Comparison of ENCODE assay signal across 8 cellular contexts in the genomic region with DNA sequence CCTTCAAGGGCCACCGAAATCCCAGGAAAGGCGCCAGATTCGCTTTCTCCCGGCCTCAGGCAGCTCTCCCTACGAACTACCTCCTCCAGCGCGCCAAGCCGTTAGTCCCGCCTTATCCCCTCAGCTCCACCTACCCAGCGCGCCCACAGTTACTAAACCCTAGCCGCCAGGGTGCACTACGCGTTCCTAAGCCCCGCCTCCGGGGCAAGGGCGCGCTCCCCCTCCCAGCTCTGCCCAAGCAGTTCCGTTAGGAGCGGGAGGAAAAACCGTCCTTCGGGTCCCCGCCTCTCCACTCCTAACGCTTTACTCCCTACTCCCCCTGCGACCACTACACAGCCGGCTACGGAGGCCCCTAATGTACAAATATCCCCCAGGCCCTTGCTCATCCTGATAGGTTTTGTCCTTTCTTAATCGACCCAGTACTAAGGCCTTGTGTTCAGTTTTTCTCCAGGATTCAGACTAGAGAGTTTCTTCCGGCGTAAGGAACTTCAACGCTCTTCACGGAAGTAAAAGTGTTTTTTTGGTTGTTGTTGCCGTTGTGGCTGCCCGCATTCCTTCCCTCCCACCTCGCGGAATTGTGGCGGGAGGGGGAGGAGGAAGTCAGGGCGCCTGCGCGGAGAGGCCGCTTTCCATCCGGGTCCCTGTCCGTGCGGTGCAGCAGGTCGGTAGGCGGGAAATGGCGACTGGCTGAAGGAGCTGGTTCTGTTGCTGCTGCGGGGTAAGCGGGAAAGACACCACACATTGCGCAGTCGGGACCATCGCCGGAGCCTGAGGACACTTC. TPM values are rescaled to one million over a fixed set of nuclear protein-coding genes. Genes with fewer than 3 reads are reported as not detected.
DNase-seq lines count a peak whose midpoint lies in the region; FAIRE-seq and TF ChIP-seq lines count a peak whose summit lies in the region.

A gene (plus strand): TSS at position 655 of the 781 bp plus-strand sequence. CDS start 31,386 bp downstream, outside the sequence.

- H3K27me3 Mint-ChIP-seq in H9 (ENCODE audit: low read depth) (no peaks in the 10 kb centered on the region), nephron (ENCODE audit: low read depth) (no peaks in the 10 kb centered on the region)
- no peaks in the 10 kb centered on the region for H3K27me3 Mint-ChIP-seq in stimulated activated naive CD8-positive, alpha-beta T cell treated with anti-CD3 and anti-CD28 coated beads, Interleukin-15, Interleukin-2, amounts not matched to agents 100 ng/mL and 50 ng/mL, for 24 hours

- H4K91ac ChIP-seq in H9 (ENCODE audit: insufficient read length, low read depth, low read length) = peak within 1 kb of the TSS; percentile 25

- H3K18ac ChIP-seq in H9 (ENCODE audit: insufficient read length, low read depth, low read length) = peak within 1 kb of the TSS; percentile 84

- no peaks in the 10 kb centered on the region for H3K9me3 ChIP-seq in H9 (ENCODE audit: control insufficient read depth, low read depth, low read length)

- H3K27ac ChIP-seq in H9 (ENCODE audit: insufficient read length, low read depth, low read length) = peak within 1 kb of the TSS; percentile 93

- peak within 1 kb of the TSS; percentile 87 for H3K14ac ChIP-seq in H9 (ENCODE audit: insufficient read depth, low read length)

- WGBS in H9 (ENCODE audit: extremely low coverage, insufficient read length, low lambda C conversion rate) = no CpG with 5 or more reads among the region's 53 CpGs

- H3K9me3 Mint-ChIP-seq in H9 (peaks cover 0 to 7% of the 10 kb centered on the region in 2 experiments; a peak in 1 of 5 replicates), nephron (no peaks in the 10 kb centered on the region)
- no peaks in the 10 kb centered on the region for H3K9me3 Mint-ChIP-seq in stimulated activated naive CD8-positive, alpha-beta T cell treated with anti-CD3 and anti-CD28 coated beads, Interleukin-15, Interleukin-2, amounts not matched to agents 100 ng/mL and 50 ng/mL, for 24 hours

- no peak within 1 kb of the TSS for H3K23ac ChIP-seq in H9 (ENCODE audit: insufficient read length, low read depth, low read length)

- H2BK20ac ChIP-seq in H9 (ENCODE audit: low read depth, low read length, poor library complexity, severe bottlenecking) = no peak within 1 kb of the TSS

- peak within 1 kb of the TSS; percentile 94 for H3K4me2 ChIP-seq in H9 (ENCODE audit: insufficient read depth, insufficient read length, low read length)

- TF ChIP-seq CTCF in H9 (conservative IDR thresholded peaks at IDR 0.05) (peak; percentile 23; the same call in 1 of the 3 replicates), fibroblast of pulmonary artery (IDR thresholded peaks at IDR 0.05; ENCODE audit: low read length, missing control alignments) (peak; percentile 7), nephron (IDR thresholded peaks at IDR 0.05; ENCODE audit: unreplicated experiment in 3 of 3) (peak; percentile 17 to 47 (median 27))

- DNase-seq in H9 = peak; percentile 99
- DNase-seq in M059J (ENCODE audit: low read depth) = peak; percentile 98
- peak; percentile 97 for DNase-seq in SHP77 (lab: John Stamatoyannopoulos, UW)
- peak; percentile 92 for DNase-seq in activated effector memory CD4-positive, alpha-beta T cell treated with Interleukin-2 at 50 U/mL for 16 hours
- DNase-seq in fibroblast of pulmonary artery (ENCODE audit: low read depth) = peak; percentile 99

- peak within 1 kb of the TSS; percentile 46 for H3T11ph ChIP-seq in H9 (ENCODE audit: low read length)

- peak within 1 kb of the TSS; percentile 99 for H3K4me3 ChIP-seq in fibroblast of pulmonary artery (replicated peaks; ENCODE audit: low read depth, low read length)

- peak within 1 kb of the TSS; percentile 9; the same call in 1 of the 2 replicates for H3K4ac ChIP-seq in H9 (ENCODE audit: low read depth, low read length)

- H2BK12ac ChIP-seq in H9 (ENCODE audit: insufficient read length, low read depth, low read length) = no peak within 1 kb of the TSS

- H3K23me2 ChIP-seq in H9 (ENCODE audit: insufficient read length, low read depth, low read length, poor library complexity, severe bottlenecking) = peaks cover 3% of the 10 kb centered on the region

- H3K79me1 ChIP-seq in H9 (ENCODE audit: insufficient read depth, low read depth, low read length, poor library complexity, severe bottlenecking) = no peaks in the 10 kb centered on the region

- no peak within 1 kb of the TSS for H2BK15ac ChIP-seq in H9 (ENCODE audit: low read depth, low read length)

- H3K36me3 Mint-ChIP-seq in H9 (ENCODE audit: insufficient read depth in 1 of 3, low read depth in 3 of 3) = peaks cover 4 to 16% (median 10%) of the 10 kb centered on the region in 3 experiments
- peaks cover 9% of the 10 kb centered on the region for H3K36me3 Mint-ChIP-seq in nephron (ENCODE audit: low read depth)
- peaks cover 20% of the 10 kb centered on the region for H3K36me3 Mint-ChIP-seq in stimulated activated naive CD8-positive, alpha-beta T cell treated with anti-CD3 and anti-CD28 coated beads, Interleukin-15, Interleukin-2, amounts not matched to agents 100 ng/mL and 50 ng/mL, for 24 hours (ENCODE audit: low read depth)

- H3K27ac Mint-ChIP-seq in H9 = peak within 1 kb of the TSS; percentile 100
- H3K27ac Mint-ChIP-seq in nephron = peak within 1 kb of the TSS; percentile 99 to 100 (median 100)
- peak within 1 kb of the TSS; percentile 98 for H3K27ac Mint-ChIP-seq in stimulated activated naive CD8-positive, alpha-beta T cell treated with anti-CD3 and anti-CD28 coated beads, Interleukin-15, Interleukin-2, amounts not matched to agents 100 ng/mL and 50 ng/mL, for 24 hours

- no peaks in the 10 kb centered on the region for H4K20me1 ChIP-seq in H9 (ENCODE audit: control insufficient read depth, insufficient read depth, insufficient read length)

- H4K8ac ChIP-seq in H9 (replicated peaks; ENCODE audit: insufficient read length, low read depth, low read length) = no peak within 1 kb of the TSS

- H4K5ac ChIP-seq in H9 (ENCODE audit: insufficient read length, low read depth, low read length) = peak within 1 kb of the TSS; percentile 6

- H3K4me1 Mint-ChIP-seq in H9 = peaks cover 13 to 18% of the 10 kb centered on the region in 2 experiments
- H3K4me1 Mint-ChIP-seq in nephron = peaks cover 13% of the 10 kb centered on the region
- H3K4me1 Mint-ChIP-seq in stimulated activated naive CD8-positive, alpha-beta T cell treated with anti-CD3 and anti-CD28 coated beads, Interleukin-15, Interleukin-2, amounts not matched to agents 100 ng/mL and 50 ng/mL, for 24 hours (ENCODE audit: low read depth) = peaks cover 48% of the 10 kb centered on the region

- peak within 1 kb of the TSS; percentile 47 for H2BK5ac ChIP-seq in H9 (ENCODE audit: insufficient read length, low read length)

- peak within 1 kb of the TSS; percentile 96 for H2BK120ac ChIP-seq in H9 (ENCODE audit: low read depth, low read length, poor library complexity, severe bottlenecking)

- peak; percentile 99 for FAIRE-seq in G401.6 (lab: Jason Lieb, UNC)

- H3K4me1 ChIP-seq in H9 (ENCODE audit: insufficient read depth, low read length) = no peaks in the 10 kb centered on the region

- peak within 1 kb of the TSS; percentile 95 to 97 for H3K4me3 Mint-ChIP-seq in H9
- peak within 1 kb of the TSS; percentile 91 to 98 (median 93) for H3K4me3 Mint-ChIP-seq in nephron
- H3K4me3 Mint-ChIP-seq in stimulated activated naive CD8-positive, alpha-beta T cell treated with anti-CD3 and anti-CD28 coated beads, Interleukin-15, Interleukin-2, amounts not matched to agents 100 ng/mL and 50 ng/mL, for 24 hours = peak within 1 kb of the TSS; percentile 94

- peak within 1 kb of the TSS; percentile 91 for H3K9ac ChIP-seq in H9 (ENCODE audit: extremely low read depth, insufficient read length, low read length)

- H3K79me2 ChIP-seq in H9 (ENCODE audit: insufficient read depth, low read length) = peaks cover 33% of the 10 kb centered on the region

- peak within 1 kb of the TSS; percentile 41 for H2AFZ ChIP-seq in H9 (ENCODE audit: low read length)

- peak within 1 kb of the TSS; percentile 94 for H3K56ac ChIP-seq in H9 (ENCODE audit: insufficient read length, low read depth, low read length)

- no peaks in the 10 kb centered on the region for H3K27me3 ChIP-seq in H9 (ENCODE audit: insufficient read depth, low read length)

- H2AK5ac ChIP-seq in H9 (ENCODE audit: insufficient read length, low read length) = no peak within 1 kb of the TSS

RNA-seq across cellular contexts. Expression of the gene that starts here (rescaled TPM):
- 78.8 and 80.2 TPM in 2 replicates for total RNA-seq in H9 (2021)
- total RNA-seq in M059J (2014; rRNA removed; shearing (Covaris generic)) = 82.4 and 86.4 TPM in 2 replicates

Comparison
In these comparisons a context has a peak if more than half of its experiments do, and no peak if none do; other contexts are left out.
1. Peak in every context shown above with its lines: DNase-seq, H3K4me3 ChIP-seq and H3K27ac ChIP-seq.